19 cellular contexts compared by ENCODE assay signal in the genomic region with DNA sequence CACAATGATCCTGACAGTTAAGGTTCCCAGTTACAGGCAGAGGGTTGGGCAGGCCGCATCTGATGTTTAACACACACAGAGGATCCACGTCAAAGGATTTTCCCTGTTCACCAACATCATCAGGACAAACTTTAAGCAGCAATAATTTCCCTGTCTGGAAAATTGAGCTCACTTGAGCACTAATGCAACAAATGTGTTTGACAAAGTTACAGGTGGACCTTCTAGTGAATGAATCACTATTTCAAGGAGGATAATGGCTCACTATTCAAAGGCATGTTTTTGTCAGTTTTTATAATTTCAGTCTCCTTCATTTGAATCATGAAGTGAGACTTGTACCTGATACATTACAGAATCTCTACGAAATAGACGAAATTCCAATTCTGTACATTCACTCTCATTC.
"Had no signal": no experiment of that assay in that cellular context is flagged by ENCODE, and none has a peak within 500 bp of the region (broad histone marks: within the 10 kb centered on the region; RNA-seq: fewer than 3 reads in every experiment).

No MANE protein-coding gene starts in this region.

- H3K27me3 ChIP-seq: foreskin keratinocyte, suprapubic skin, thyroid gland, upper lobe of left lung, uterus had no signal

- H3K4me1 ChIP-seq: foreskin keratinocyte, suprapubic skin had no signal

- H3K4me3 ChIP-seq: coronary artery, left ventricle myocardium inferior, lower lobe of right lung, suprapubic skin, thyroid gland, upper lobe of left lung, uterus had no signal

- H3K4me1 Mint-ChIP-seq: immature natural killer cell had no signal

- H3K36me3 ChIP-seq: left ventricle myocardium inferior, lower lobe of right lung, suprapubic skin, thyroid gland, upper lobe of left lung, uterus had no signal

- H3K27ac ChIP-seq: coronary artery, foreskin keratinocyte, left ventricle myocardium inferior, lower lobe of right lung, suprapubic skin, thyroid gland, uterus had no signal

- H3K9me3 ChIP-seq: thyroid gland, uterus had no signal

- ATAC-seq: foreskin keratinocyte; lower lobe of right lung; naive thymus-derived CD4-positive, alpha-beta T cell; right cardiac atrium; stimulated activated naive CD8-positive, alpha-beta T cell treated with anti-CD3 and anti-CD28 coated beads, Interleukin-15, Interleukin-2, amounts not matched to agents 100 U/mL and 50 U/mL, for 24 hours had no signal

- H3K27ac Mint-ChIP-seq: endodermal cell; immature natural killer cell; memory B cell; naive thymus-derived CD4-positive, alpha-beta T cell had no signal

- H3K36me3 Mint-ChIP-seq: immature natural killer cell had no signal

- H3K4me3 Mint-ChIP-seq: endodermal cell; immature natural killer cell; memory B cell; naive thymus-derived CD4-positive, alpha-beta T cell; neural crest cell had no signal

- DNase-seq: effector CD4-positive, alpha-beta T cell; endodermal cell; erythroblast; foreskin keratinocyte; immature natural killer cell; left ventricle myocardium inferior; lower lobe of right lung; naive thymus-derived CD4-positive, alpha-beta T cell; right cardiac atrium; small intestine; stimulated activated CD4-positive, alpha-beta T cell treated with anti-CD3 and anti-CD28 coated beads, Interleukin-12 subunit alpha, Interleukin-12 subunit beta, amount 100 ng/mL, for 4 hours; stimulated activated naive CD8-positive, alpha-beta T cell treated with anti-CD3 and anti-CD28 coated beads, Interleukin-15, Interleukin-2, amounts not matched to agents 100 U/mL and 50 U/mL, for 24 hours; thyroid gland; upper lobe of left lung; uterus had no signal
